ENCODE assay signal across 9 cellular contexts in genomic region chr20:38883081-38883980, GRCh38. TPM values are rescaled to one million over a fixed set of nuclear protein-coding genes. Genes with fewer than 3 reads are reported as not detected.
A peak's percentile ranks its signal among the peaks of the same experiment; 100 is the strongest.
DNase-seq lines count a peak whose midpoint lies in the region; ATAC-seq, FAIRE-seq and TF ChIP-seq lines count a peak whose summit lies in the region.
"Had no signal": no experiment of that assay in that cellular context is flagged by ENCODE, and none has a peak within 500 bp of the region (broad histone marks: within the 10 kb centered on the region; RNA-seq: fewer than 3 reads in every experiment).

No MANE protein-coding gene starts in this region.

- no peak for DNase-seq in activated naive CD4-positive, alpha-beta T cell treated with anti-CD3 and anti-CD28 coated beads, Interleukin-2, amount 50 U/mL, for 72 hours (ENCODE audit: low spot score in 2 of 2)
- no peak for DNase-seq in activated naive CD4-positive, alpha-beta T cell treated with anti-CD3 and anti-CD28 coated beads, Interleukin-2, amount 50 U/mL, for 16 hours
- no peak for DNase-seq in H1 (ENCODE audit: low read depth in 1 of 2, low spot score in 2 of 2)
- DNase-seq in stimulated activated naive B cell treated with anti-CD40 and anti-IgM and Interleukin-4, amounts not matched to agents 10 μg/mL and 1 μg/mL and 100 μg/mL, for 72 hours: no peak
- DNase-seq in endodermal cell: no peak
- no peak for DNase-seq in AML-193 (lab: John Stamatoyannopoulos, UW)
- DNase-seq: DMS153 had no signal

- no peak for ATAC-seq in activated naive CD4-positive, alpha-beta T cell treated with anti-CD3 and anti-CD28 coated beads, Interleukin-2, amount 50 U/mL, for 72 hours
- ATAC-seq in stimulated activated naive B cell treated with anti-CD40 and anti-IgM and Interleukin-4, amounts not matched to agents 10 μg/mL and 1 μg/mL and 100 μg/mL, for 72 hours (replicated peaks): no peak
- no peak for ATAC-seq in HG03175 (IDR thresholded peaks at IDR 0.05; ENCODE audit: unreplicated experiment)

- no peaks in the 10 kb centered on the region; the same call in 1 of the 2 replicates for H3K79me1 ChIP-seq in H1 (ENCODE audit: low read depth, low read length)

- H3K23ac ChIP-seq in H1 (ENCODE audit: insufficient read length): no peak overlapping the region

- peak overlapping the region; percentile 2 to 51 for H3K4me3 Mint-ChIP-seq in stimulated activated naive B cell treated with anti-CD40 and anti-IgM and Interleukin-4, amounts not matched to agents 10 μg/mL and 1 μg/mL and 100 μg/mL, for 72 hours
- no peak overlapping the region for H3K4me3 Mint-ChIP-seq in endodermal cell

- H3K4me3 ChIP-seq in OCI-LY3 (ENCODE audit: low read length) (no peak overlapping the region), H1 (ENCODE audit: extremely low read depth in 1 of 4, insufficient read depth in 2 of 4, low read depth in 3 of 4, low read length in 4 of 4) (no peak overlapping the region), endodermal cell (ENCODE audit: low read length) (no peak overlapping the region)

- H3K18ac ChIP-seq in H1 (ENCODE audit: extremely low read depth, low read length): no peak overlapping the region

- no peak overlapping the region for H2BK120ac ChIP-seq in H1 (replicated peaks; ENCODE audit: low read depth, low read length)

- no peak overlapping the region for H3K9ac ChIP-seq in OCI-LY3 (ENCODE audit: low read length)
- H3K9ac ChIP-seq in H1 (replicated peaks in 1 of 4; ENCODE audit: extremely low read depth in 1 of 4, low read depth in 3 of 4, low read length in 3 of 4): no peak overlapping the region
- no peak overlapping the region for H3K9ac ChIP-seq in endodermal cell (ENCODE audit: extremely low read depth, low read length, poor library complexity, severe bottlenecking)

- H4K91ac ChIP-seq in H1 (replicated peaks; ENCODE audit: insufficient read length, low read length): no peak overlapping the region

- H3K4me1 Mint-ChIP-seq in stimulated activated naive B cell treated with anti-CD40 and anti-IgM and Interleukin-4, amounts not matched to agents 10 μg/mL and 1 μg/mL and 100 μg/mL, for 72 hours: peaks cover 65 to 91% of the 10 kb centered on the region in 2 donors
- H3K4me1 Mint-ChIP-seq in endodermal cell: peaks cover 4% of the 10 kb centered on the region

- no peak overlapping the region for H3K4ac ChIP-seq in H1 (replicated peaks; ENCODE audit: insufficient read length, low read depth, low read length)

- peaks cover 2% of the 10 kb centered on the region; the same call in 1 of the 2 replicates for H3K23me2 ChIP-seq in H1 (ENCODE audit: low read depth, low read length)

- H4K20me1 ChIP-seq in OCI-LY3 (ENCODE audit: insufficient read depth, low read length) (peaks cover 72% of the 10 kb centered on the region), H1 (replicated peaks in 1 of 2; ENCODE audit: control insufficient read depth in 1 of 2, insufficient read depth in 2 of 2, low read length in 2 of 2) (peaks cover 0 to 2% of the 10 kb centered on the region in 2 experiments)

- peaks cover 99% of the 10 kb centered on the region for H3K79me2 ChIP-seq in OCI-LY3 (ENCODE audit: low read length)
- no peaks in the 10 kb centered on the region for H3K79me2 ChIP-seq in H1 (ENCODE audit: control insufficient read depth in 1 of 2, insufficient read depth in 2 of 2, low read length in 2 of 2)

- H3K27ac ChIP-seq in OCI-LY3 (ENCODE audit: low read length) (peak overlapping the region; percentile 25), H1 (ENCODE audit: low read depth, low read length) (no peak overlapping the region), endodermal cell (ENCODE audit: low read depth, low read length) (no peak overlapping the region)

- POLR2A ChIA-PET in H1 (lab: Charles Lee; ENCODE audit: partially characterized antibody): interaction anchor here (1.0 kb wide), 2 partner anchors 10 to 42 kb away, joined by 3 read pairs; no protein-coding TSS in a partner anchor

- no peak overlapping the region for H4K8ac ChIP-seq in H1 (ENCODE audit: extremely low read depth, insufficient read depth, low read length)

- H2AK5ac ChIP-seq in H1 (ENCODE audit: low read depth, low read length): peak overlapping the region; percentile 41; the same call in 1 of the 2 replicates

- H3K14ac ChIP-seq in H1 (ENCODE audit: insufficient read length): no peak overlapping the region

- H3K4me2 ChIP-seq in OCI-LY3 (ENCODE audit: low read length) (no peak overlapping the region), H1 (ENCODE audit: insufficient read depth in 1 of 2, low read depth in 2 of 2, low read length in 2 of 2) (no peak overlapping the region)

- TF ChIP-seq EP300 in H1 (IDR thresholded peaks at IDR 0.05; ENCODE audit: borderline replicate concordance in 1 of 2, low read depth in 2 of 2, low read length in 2 of 2): no peak

- H2BK5ac ChIP-seq in H1 (ENCODE audit: low read depth, low read length): peak overlapping the region; percentile 54

- no peak overlapping the region for H4K5ac ChIP-seq in H1 (ENCODE audit: insufficient read length, low read depth, low read length)

- 93% methylated on average over 17 of the region's 20 CpGs; no CpG with 5 or more reads in 1 of the 2 experiments for whole genome bisulfite sequencing in H1 (ENCODE audit: extremely low coverage in 1 of 2, insufficient coverage in 1 of 2, insufficient read length in 1 of 2, insufficient replicate concordance in 2 of 2, low coverage in 1 of 2, low lambda C conversion rate in 2 of 2, missing lambda C conversion rate in 1 of 2), 2 experiments
- 89 to 92% methylated on average over 13 to 20 of the region's 20 CpGs for WGBS in endodermal cell (ENCODE audit: insufficient coverage in 1 of 2, insufficient read length in 1 of 2), 2 experiments

- no peaks in the 10 kb centered on the region for H3K27me3 Mint-ChIP-seq in stimulated activated naive B cell treated with anti-CD40 and anti-IgM and Interleukin-4, amounts not matched to agents 10 μg/mL and 1 μg/mL and 100 μg/mL, for 72 hours
- no peaks in the 10 kb centered on the region for H3K27me3 Mint-ChIP-seq in endodermal cell (ENCODE audit: insufficient read depth)

- H3K9me3 ChIP-seq in OCI-LY3 (ENCODE audit: insufficient read depth, low read length) (no peaks in the 10 kb centered on the region), H1 (ENCODE audit: insufficient read depth in 2 of 2, low read depth in 1 of 2, low read length in 1 of 2) (no peaks in the 10 kb centered on the region), endodermal cell (ENCODE audit: control insufficient read depth, low read length) (no peaks in the 10 kb centered on the region)

- H3K9me3 Mint-ChIP-seq in activated naive CD4-positive, alpha-beta T cell treated with anti-CD3 and anti-CD28 coated beads, Interleukin-2, amount 50 U/mL, for 72 hours: no peaks in the 10 kb centered on the region
- H3K9me3 Mint-ChIP-seq in stimulated activated naive B cell treated with anti-CD40 and anti-IgM and Interleukin-4, amounts not matched to agents 10 μg/mL and 1 μg/mL and 100 μg/mL, for 72 hours: no peaks in the 10 kb centered on the region
- H3K9me3 Mint-ChIP-seq in endodermal cell: no peaks in the 10 kb centered on the region

- TF ChIP-seq CTCF in OCI-LY3 (IDR thresholded peaks at IDR 0.05; ENCODE audit: low read depth, low read length) (no peak), H1 (IDR thresholded peaks at IDR 0.05; ENCODE audit: control extremely low read depth in 1 of 3, insufficient read depth in 1 of 3, low read depth in 1 of 3, low read length in 3 of 3) (no peak), endodermal cell (conservative IDR thresholded peaks at IDR 0.05) (no peak)

- peaks cover 0 to 5% of the 10 kb centered on the region in 2 donors for H3K36me3 Mint-ChIP-seq in activated naive CD4-positive, alpha-beta T cell treated with anti-CD3 and anti-CD28 coated beads, Interleukin-2, amount 50 U/mL, for 72 hours
- H3K36me3 Mint-ChIP-seq in stimulated activated naive B cell treated with anti-CD40 and anti-IgM and Interleukin-4, amounts not matched to agents 10 μg/mL and 1 μg/mL and 100 μg/mL, for 72 hours: peaks cover 33 to 57% of the 10 kb centered on the region in 2 donors
- no peaks in the 10 kb centered on the region for H3K36me3 Mint-ChIP-seq in endodermal cell (ENCODE audit: low read depth)

- H3K4me1 ChIP-seq in OCI-LY3 (ENCODE audit: low read length): peaks cover 61% of the 10 kb centered on the region
- H3K4me1 ChIP-seq in H1 (replicated peaks in 1 of 4; ENCODE audit: control insufficient read depth in 3 of 4, insufficient read depth in 4 of 4, low read length in 3 of 4): peaks cover 0 to 7% (median 2%) of the 10 kb centered on the region in 4 experiments; a peak in 5 of 7 replicates
- no peaks in the 10 kb centered on the region for H3K4me1 ChIP-seq in endodermal cell (ENCODE audit: control insufficient read depth, insufficient read depth, low read length)

- H2AFZ ChIP-seq in OCI-LY3 (ENCODE audit: low read depth, low read length) (no peak overlapping the region), H1 (ENCODE audit: low read length) (no peak overlapping the region)

- no peak overlapping the region for H3K56ac ChIP-seq in H1 (replicated peaks; ENCODE audit: insufficient read length, low read depth, low read length)

- no peak for TF ChIP-seq RAD21 in H1 (IDR thresholded peaks at IDR 0.05 in 1 of 2, conservative IDR thresholded peaks at IDR 0.05 in 1 of 2; ENCODE audit: low read depth in 2 of 2, low read length in 2 of 2)

- no peaks in the 10 kb centered on the region for H3K27me3 ChIP-seq in OCI-LY3 (ENCODE audit: low read depth, low read length)
- no peaks in the 10 kb centered on the region for H3K27me3 ChIP-seq in H1 (replicated peaks in 1 of 4; ENCODE audit: control insufficient read depth in 3 of 4, extremely low read depth in 1 of 4, insufficient read depth in 3 of 4, low read length in 3 of 4)
- no peaks in the 10 kb centered on the region for H3K27me3 ChIP-seq in endodermal cell (ENCODE audit: control insufficient read depth, insufficient read depth, low read length, poor library complexity, severe bottlenecking)

- H2BK15ac ChIP-seq in H1 (ENCODE audit: low read length): no peak overlapping the region

- CTCF ChIA-PET in H1 (lab: Charles Lee; ENCODE audit: partially characterized antibody): interaction anchor here (0.7 to 7.1 kb wide), 16 partner anchors 9 to 250 kb away, joined by 3 to 79 read pairs (median 4); partner anchors contain the start of genes FAM83D and PPP1R16B

- H3K27ac Mint-ChIP-seq in activated naive CD4-positive, alpha-beta T cell treated with anti-CD3 and anti-CD28 coated beads, Interleukin-2, amount 50 U/mL, for 72 hours: peak overlapping the region; percentile 39 to 42
- H3K27ac Mint-ChIP-seq in stimulated activated naive B cell treated with anti-CD40 and anti-IgM and Interleukin-4, amounts not matched to agents 10 μg/mL and 1 μg/mL and 100 μg/mL, for 72 hours: peak overlapping the region; percentile 90
- no peak overlapping the region for H3K27ac Mint-ChIP-seq in endodermal cell

- FAIRE-seq in H1 (lab: Jason Lieb, UNC): no peak

- H2BK20ac ChIP-seq in H1 (ENCODE audit: low read length): no peak overlapping the region

- TF ChIP-seq POLR2A in H1 (IDR thresholded peaks at IDR 0.05; ENCODE audit: control extremely low read depth in 1 of 2, low read depth in 2 of 2, low read length in 2 of 2): no peak

- H3K36me3 ChIP-seq in OCI-LY3 (replicated peaks; ENCODE audit: low read depth, low read length) (peaks cover 70% of the 10 kb centered on the region), H1 (ENCODE audit: control insufficient read depth in 2 of 4, insufficient read depth in 4 of 4, low read length in 3 of 4) (no peaks in the 10 kb centered on the region), endodermal cell (ENCODE audit: control insufficient read depth, insufficient read depth, low read length) (no peaks in the 10 kb centered on the region)

- H2BK12ac ChIP-seq in H1 (ENCODE audit: low read depth, low read length): no peak overlapping the region

RNA-seq across cellular contexts. Expression of gene FAM83D, which starts 42.9 kb away (rescaled TPM):
- 10 to 100 TPM; 14.5 to 18.4 TPM for total RNA-seq in activated naive CD4-positive, alpha-beta T cell treated with anti-CD3 and anti-CD28 coated beads, Interleukin-2, amount 50 U/mL, for 72 hours
- 61.4 and 62.6 TPM in 2 replicates for total RNA-seq in H1 (2021; fragmentation: NEBNext Ultra II Directional; extraction: Animal tissue kit (Norgen Biotek cat#: 25700))
- 47.2 and 60.9 TPM in 2 replicates for polyA plus RNA-seq in H1 (2011; rRNA removed)
- polyA plus RNA-seq in H1 (2011; cell fraction: cytosol; rRNA removed): 63.9 TPM
- 42.1 TPM for polyA plus RNA-seq in H1 (2011; cell fraction: nucleus; rRNA removed)
- polyA plus RNA-seq in H1 (2012, experiment 1 of 2): 39.8 to 46.0 TPM (median 43.3 TPM) in 4 replicates
- polyA plus RNA-seq in H1 (2012, experiment 2 of 2): 24.2 TPM
- 37.7 TPM for polyA plus RNA-seq in H1 (2013, experiment 1 of 2)
- 37.8 TPM for polyA plus RNA-seq in H1 (2013, experiment 2 of 2)
- 59.5 and 70.5 TPM in 2 replicates for polyA minus RNA-seq in H1 (2011; rRNA and poly(A)+ RNA removed)
- polyA minus RNA-seq in H1 (2011; cell fraction: cytosol; rRNA and poly(A)+ RNA removed): 40.0 TPM
- polyA minus RNA-seq in H1 (2011; cell fraction: nucleus; rRNA and poly(A)+ RNA removed): 48.7 TPM
- 10 to 100 TPM; 34.8 to 39.9 TPM for total RNA-seq in endodermal cell
- polyA plus RNA-seq in endodermal cell (2013, experiment 1 of 2): 40.6 TPM
- polyA plus RNA-seq in endodermal cell (2013, experiment 2 of 2): 37.0 TPM
